8 cellular contexts compared by ENCODE assay signal in genomic region chr9:2016411-2017208, GRCh38. TPM values are rescaled to one million over a fixed set of nuclear protein-coding genes. Genes with fewer than 3 reads are reported as not detected.
DNase-seq lines count a peak whose midpoint lies in the region; TF ChIP-seq lines count a peak whose summit lies in the region.

No MANE protein-coding gene starts in this region.

- H3K4me3 ChIP-seq in WERI-Rb-1 (ENCODE audit: low read depth, low read length), result peak overlapping the region; percentile 87
- H3K4me3 ChIP-seq in cardiac fibroblast (replicated peaks in 1 of 2; ENCODE audit: low read depth in 2 of 2, low read length in 2 of 2), result peak overlapping the region; percentile 71 to 93
- H3K4me3 ChIP-seq in spleen, result peak overlapping the region; percentile 71 to 92 (median 84)

- H3K27me3 ChIP-seq in WERI-Rb-1 (ENCODE audit: insufficient read depth, low read depth, severe bottlenecking) (no peaks in the 10 kb centered on the region), spleen (replicated peaks in 1 of 7) (no peaks in the 10 kb centered on the region)

- H3K27ac ChIP-seq in WERI-Rb-1, result peak overlapping the region; percentile 89
- peak overlapping the region; percentile 93 to 99 (median 98) for H3K27ac ChIP-seq in spleen

- peaks cover 7% of the 10 kb centered on the region; the same call in 1 of the 2 replicates for H3K36me3 ChIP-seq in WERI-Rb-1
- H3K36me3 ChIP-seq in spleen, result no peaks in the 10 kb centered on the region

- no peak for TF ChIP-seq CTCF in WERI-Rb-1 (IDR thresholded peaks at IDR 0.05; ENCODE audit: low read depth, low read length)
- TF ChIP-seq CTCF in cardiac fibroblast (IDR thresholded peaks at IDR 0.05; ENCODE audit: low read depth, low read length), result no peak
- TF ChIP-seq CTCF in spleen (IDR thresholded peaks at IDR 0.05 in 8 of 11, conservative IDR thresholded peaks at IDR 0.05 in 3 of 11), result peak in 4 of 11 experiments; percentile 3 to 38 (median 21)

- peak in 2 of 3 donors; percentile 30 to 55 for TF ChIP-seq POLR2A in spleen (IDR thresholded peaks at IDR 0.05)

- WGBS in spleen, 5 donors, result 0 to 1% (median 0%) methylated on average over 57 to 81 of the region's 81 CpGs

- DNase-seq in NCI-H1417 (lab: John Stamatoyannopoulos, UW) (peak; percentile 29 to 60 (median 32)), NCI-H1417 treated with DMSO at 0.1 percent for 48 hours (lab: John Stamatoyannopoulos, UW) (no peak), NCI-H1105 (lab: John Stamatoyannopoulos, UW) (peak; percentile 40), WERI-Rb-1 (peak; percentile 86), cardiac fibroblast (ENCODE audit: low read depth in 2 of 2) (peak; percentile 81 to 83), islet precursor cell (peak; percentile 85), spleen (peak; percentile 93), NCI-H187 treated with DMSO at 0.1 percent for 48 hours (lab: John Stamatoyannopoulos, UW) (no peak)

- peaks cover 2% of the 10 kb centered on the region for H3K9me3 ChIP-seq in WERI-Rb-1 (ENCODE audit: severe bottlenecking)
- no peaks in the 10 kb centered on the region for H3K9me3 ChIP-seq in spleen

- intact Hi-C loops in spleen (cut with DNase I; ENCODE audit: low total_unique reads), result no loop called here

- peaks cover 19 to 50% (median 45%) of the 10 kb centered on the region in 6 donors for H3K4me1 ChIP-seq in spleen

RNA-seq across cellular contexts. Expression of gene SMARCA2, which starts 1.5 kb away (rescaled TPM):
- 100 to 1,000 TPM; 163 to 252 (median 194) TPM for total RNA-seq in spleen
- polyA plus RNA-seq in spleen, result 10 to 100 TPM; 41.9 to 52.8 (median 49.3) TPM

Comparison
In these comparisons a context has a peak if more than half of its experiments do, and no peak if none do; other contexts are left out.
1. DNase-seq: peak in NCI-H1417 (3 of 3), NCI-H1105 (single experiment), WERI-Rb-1 (single experiment), cardiac fibroblast (2 of 2), islet precursor cell (single experiment) and spleen (single experiment); none in NCI-H1417 treated with DMSO at 0.1 percent for 48 hours (single experiment) and NCI-H187 treated with DMSO at 0.1 percent for 48 hours (single experiment).
2. Peak in every context shown above with its lines, with median percentiles within 50 percentile points of each other: H3K4me3 ChIP-seq.